In genomic region chr6:37987559-37987958, GRCh38 we compare ENCODE assay signal across 23 cellular contexts.
DNase-seq lines count a peak whose midpoint lies in the region; ATAC-seq and TF ChIP-seq lines count a peak whose summit lies in the region.
"Had no signal": no experiment of that assay in that cellular context is flagged by ENCODE, and none has a peak within 500 bp of the region (broad histone marks: within the 10 kb centered on the region; RNA-seq: fewer than 3 reads in every experiment).

No MANE protein-coding gene starts in this region.

- intact Hi-C loops in activated naive CD4-positive, alpha-beta T cell treated with anti-CD3 and anti-CD28 coated beads for 36 hours (cut with micrococcal nuclease), result no loop called here
- intact Hi-C loops in activated T-helper 2 cell treated with anti-CD3 and anti-CD28 coated beads, Interferon-gamma antibody, Interleukin-2, Interleukin-4, amounts not matched to agents 10 μg/mL and 5 μg/mL and 100 μg/mL, durations not matched to agents 14 hours and 24 hours and 36 hours (cut with micrococcal nuclease), result loop anchor here (2.0 to 10.0 kb wide), 3 partner anchors 53 to 170 kb away; partner anchors contain the start of gene ZFAND3
- intact Hi-C loops in thyroid gland (cut with DNase I), result no loop called here
- intact Hi-C loops in sigmoid colon (cut with DNase I), result no loop called here

- no peak overlapping the region for H4K91ac ChIP-seq in mesenchymal stem cell (ENCODE audit: low read length)

- no peak for ATAC-seq in GM21390 (IDR thresholded peaks at IDR 0.05; ENCODE audit: unreplicated experiment)
- ATAC-seq: left ventricle myocardium superior, psoas muscle, upper lobe of right lung had no signal

- CTCF ChIA-PET in activated naive CD4-positive, alpha-beta T cell treated with anti-CD3 and anti-CD28 coated beads for 36 hours (lab: Charles Lee), result no interaction called here

- no peak for DNase-seq in activated naive CD4-positive, alpha-beta T cell treated with anti-CD3 and anti-CD28 coated beads for 36 hours
- DNase-seq in activated T-helper 2 cell treated with anti-CD3 and anti-CD28 coated beads, Interferon-gamma antibody, Interleukin-2, Interleukin-4, amounts not matched to agents 10 μg/mL and 5 μg/mL and 100 μg/mL, durations not matched to agents 14 hours and 24 hours and 36 hours (ENCODE audit: low spot score), result no peak
- DNase-seq in mesenchymal stem cell, result no peak
- peak; percentile 44 to 48 for DNase-seq in thyroid gland
- no peak for DNase-seq in sigmoid colon
- DNase-seq in UCSD-AML1 (lab: John Stamatoyannopoulos, UW; ENCODE audit: unreplicated experiment), result no peak
- DNase-seq: activated B cell treated with CpG ODN at 0.5 μM for 24 hours; activated CD4-positive, alpha-beta memory T cell treated with anti-CD3 and anti-CD28 coated beads, Interleukin-2, amount 10 ng/mL, durations not matched to agents 7 days and 5 days; activated T-cell treated with anti-CD3 and anti-CD28 coated beads, Interleukin-2, amount 50 U/mL, for 4 hours; left ventricle myocardium superior; NCI-H1417 treated with DMSO at 0.1 percent for 48 hours; NCI-H524 treated with DMSO at 0.1 percent for 48 hours; psoas muscle; stomach; upper lobe of right lung had no signal

- H2BK120ac ChIP-seq in mesenchymal stem cell (ENCODE audit: low read depth, low read length), result no peak overlapping the region

- H3K36me3 Mint-ChIP-seq in activated naive CD4-positive, alpha-beta T cell treated with anti-CD3 and anti-CD28 coated beads, Interleukin-2, amount 50 U/mL, for 24 hours, result peaks cover 2% of the 10 kb centered on the region
- H3K36me3 Mint-ChIP-seq in activated naive CD4-positive, alpha-beta T cell treated with anti-CD3 and anti-CD28 coated beads for 36 hours (ENCODE audit: low read depth), result no peaks in the 10 kb centered on the region
- H3K36me3 Mint-ChIP-seq in activated T-helper 2 cell treated with anti-CD3 and anti-CD28 coated beads, Interferon-gamma antibody, Interleukin-2, Interleukin-4, amounts not matched to agents 10 μg/mL and 5 μg/mL and 100 μg/mL, durations not matched to agents 14 hours and 24 hours and 36 hours (ENCODE audit: low read depth), result no peaks in the 10 kb centered on the region
- H3K36me3 Mint-ChIP-seq: activated naive CD4-positive, alpha-beta T cell treated with anti-CD3 and anti-CD28 coated beads, Interleukin-2, amount 50 U/mL, for 72 hours; IgD-negative memory B cell had no signal

- H3K18ac ChIP-seq in mesenchymal stem cell (ENCODE audit: low read depth in 1 of 2, low read length in 2 of 2), result no peak overlapping the region

- H3K23ac ChIP-seq in mesenchymal stem cell (ENCODE audit: low read length in 2 of 2), result no peak overlapping the region

- TF ChIP-seq CTCF in thyroid gland (IDR thresholded peaks at IDR 0.05), result no peak
- no peak for TF ChIP-seq CTCF in sigmoid colon (IDR thresholded peaks at IDR 0.05)

- peak overlapping the region; percentile 65 for H3K9ac ChIP-seq in mesenchymal stem cell (ENCODE audit: low read length)

- H2AFZ ChIP-seq in mesenchymal stem cell (ENCODE audit: low read depth, low read length), result no peak overlapping the region

- no peak overlapping the region for H3K4ac ChIP-seq in mesenchymal stem cell (ENCODE audit: low read depth in 1 of 2, low read length in 2 of 2)

- no peak overlapping the region for H4K8ac ChIP-seq in mesenchymal stem cell (ENCODE audit: low read length)

- no peak overlapping the region for H2BK15ac ChIP-seq in mesenchymal stem cell (ENCODE audit: low read depth, poor library complexity, severe bottlenecking)

- H3K14ac ChIP-seq in mesenchymal stem cell (ENCODE audit: low read length in 2 of 2), result no peak overlapping the region

- H3K27me3 ChIP-seq in mesenchymal stem cell (ENCODE audit: control insufficient read depth in 1 of 2, insufficient read depth in 1 of 2, low read length in 2 of 2) (no peaks in the 10 kb centered on the region), thyroid gland (no peaks in the 10 kb centered on the region), sigmoid colon (no peaks in the 10 kb centered on the region)
- H3K27me3 ChIP-seq: stomach, upper lobe of right lung had no signal

- peak overlapping the region; percentile 52 for H3K27ac Mint-ChIP-seq in activated naive CD4-positive, alpha-beta T cell treated with anti-CD3 and anti-CD28 coated beads, Interleukin-2, amount 50 U/mL, for 24 hours
- no peak overlapping the region for H3K27ac Mint-ChIP-seq in activated naive CD4-positive, alpha-beta T cell treated with anti-CD3 and anti-CD28 coated beads for 36 hours
- H3K27ac Mint-ChIP-seq in activated T-helper 2 cell treated with anti-CD3 and anti-CD28 coated beads, Interferon-gamma antibody, Interleukin-2, Interleukin-4, amounts not matched to agents 10 μg/mL and 5 μg/mL and 100 μg/mL, durations not matched to agents 14 hours and 24 hours and 36 hours, result peak overlapping the region; percentile 9
- H3K27ac Mint-ChIP-seq: activated B cell treated with CpG ODN at 0.5 μM for 24 hours; activated CD4-positive, alpha-beta memory T cell treated with anti-CD3 and anti-CD28 coated beads, Interleukin-2, amount 10 ng/mL, durations not matched to agents 7 days and 5 days had no signal

- H3K4me2 ChIP-seq in mesenchymal stem cell (ENCODE audit: low read length, poor library complexity, severe bottlenecking), result no peak overlapping the region

- H3K4me1 ChIP-seq in mesenchymal stem cell (ENCODE audit: control insufficient read depth, insufficient read depth, low read depth, low read length) (peaks cover 11% of the 10 kb centered on the region), thyroid gland (peaks cover 74 to 89% of the 10 kb centered on the region in 2 donors), sigmoid colon (peaks cover 0 to 80% (median 64%) of the 10 kb centered on the region in 4 donors)

- no peak overlapping the region for H2BK5ac ChIP-seq in mesenchymal stem cell (ENCODE audit: low read depth, low read length, poor library complexity, severe bottlenecking)

- H3K79me1 ChIP-seq in mesenchymal stem cell (replicated peaks; ENCODE audit: low read length, poor library complexity, severe bottlenecking), result peaks cover 4% of the 10 kb centered on the region

- H3K4me3 ChIP-seq in mesenchymal stem cell (ENCODE audit: insufficient read depth in 1 of 2, low read depth in 1 of 2, low read length in 2 of 2) (no peak overlapping the region), thyroid gland (replicated peaks in 1 of 3) (no peak overlapping the region), sigmoid colon (no peak overlapping the region)
- H3K4me3 ChIP-seq: psoas muscle, stomach, upper lobe of right lung had no signal

- TF ChIP-seq EP300 in sigmoid colon (IDR thresholded peaks at IDR 0.05), result no peak

- no CpG with 5 or more reads among the region's 2 CpGs for WGBS in mesenchymal stem cell
- WGBS in thyroid gland, 2 donors, result 35 to 54% methylated on average over 2 of the region's 2 CpGs
- 95 to 98% methylated on average over 2 of the region's 2 CpGs for WGBS in sigmoid colon, 2 donors

- peaks cover 80% of the 10 kb centered on the region for H3K4me1 Mint-ChIP-seq in activated naive CD4-positive, alpha-beta T cell treated with anti-CD3 and anti-CD28 coated beads, Interleukin-2, amount 50 U/mL, for 24 hours
- peaks cover 61% of the 10 kb centered on the region for H3K4me1 Mint-ChIP-seq in activated naive CD4-positive, alpha-beta T cell treated with anti-CD3 and anti-CD28 coated beads for 36 hours (ENCODE audit: low read depth)
- H3K4me1 Mint-ChIP-seq in activated T-helper 2 cell treated with anti-CD3 and anti-CD28 coated beads, Interferon-gamma antibody, Interleukin-2, Interleukin-4, amounts not matched to agents 10 μg/mL and 5 μg/mL and 100 μg/mL, durations not matched to agents 14 hours and 24 hours and 36 hours (ENCODE audit: low read depth), result peaks cover 42% of the 10 kb centered on the region

- TF ChIP-seq POLR2A in thyroid gland (IDR thresholded peaks at IDR 0.05) (no peak), sigmoid colon (IDR thresholded peaks at IDR 0.05) (no peak)

- no peaks in the 10 kb centered on the region for H3K36me3 ChIP-seq in mesenchymal stem cell (ENCODE audit: control insufficient read depth in 1 of 2, insufficient read depth in 2 of 2, low read depth in 1 of 2, low read length in 2 of 2)
- H3K36me3 ChIP-seq in thyroid gland, result no peaks in the 10 kb centered on the region
- H3K36me3 ChIP-seq in sigmoid colon, result no peaks in the 10 kb centered on the region
- H3K36me3 ChIP-seq: stomach, upper lobe of right lung had no signal

- no peak overlapping the region for H2AK5ac ChIP-seq in mesenchymal stem cell (ENCODE audit: low read length, severe bottlenecking)

- H3K9me3 ChIP-seq in mesenchymal stem cell (ENCODE audit: control insufficient read depth, low read length) (no peaks in the 10 kb centered on the region), thyroid gland (no peaks in the 10 kb centered on the region), sigmoid colon (no peaks in the 10 kb centered on the region)
- H3K9me3 ChIP-seq: psoas muscle, stomach, upper lobe of right lung had no signal

- H3K27ac ChIP-seq in mesenchymal stem cell (ENCODE audit: low read length, poor library complexity, severe bottlenecking), result peak overlapping the region; percentile 1
- H3K27ac ChIP-seq in thyroid gland, result peak overlapping the region; percentile 28 to 83 (median 78)
- H3K27ac ChIP-seq in sigmoid colon, result no peak overlapping the region
- H3K27ac ChIP-seq: epithelial cell of prostate, HL-60, RWPE1, stomach, upper lobe of right lung had no signal

- peaks cover 3% of the 10 kb centered on the region for H3K9me3 Mint-ChIP-seq in activated naive CD4-positive, alpha-beta T cell treated with anti-CD3 and anti-CD28 coated beads, Interleukin-2, amount 50 U/mL, for 24 hours
- H3K9me3 Mint-ChIP-seq in activated naive CD4-positive, alpha-beta T cell treated with anti-CD3 and anti-CD28 coated beads for 36 hours, result no peaks in the 10 kb centered on the region
- H3K9me3 Mint-ChIP-seq in activated T-helper 2 cell treated with anti-CD3 and anti-CD28 coated beads, Interferon-gamma antibody, Interleukin-2, Interleukin-4, amounts not matched to agents 10 μg/mL and 5 μg/mL and 100 μg/mL, durations not matched to agents 14 hours and 24 hours and 36 hours, result no peaks in the 10 kb centered on the region
- H3K9me3 Mint-ChIP-seq: activated B cell treated with CpG ODN at 0.5 μM for 24 hours; activated CD4-positive, alpha-beta memory T cell treated with anti-CD3 and anti-CD28 coated beads, Interleukin-2, amount 10 ng/mL, durations not matched to agents 7 days and 5 days; activated naive CD4-positive, alpha-beta T cell treated with anti-CD3 and anti-CD28 coated beads, Interleukin-2, amount 50 U/mL, for 72 hours; activated T-cell treated with anti-CD3 and anti-CD28 coated beads, Interleukin-2, amount 50 U/mL, for 4 hours; IgD-negative memory B cell; neural crest cell had no signal

- peak overlapping the region; percentile 55 for H3K4me3 Mint-ChIP-seq in activated naive CD4-positive, alpha-beta T cell treated with anti-CD3 and anti-CD28 coated beads, Interleukin-2, amount 50 U/mL, for 24 hours
- H3K4me3 Mint-ChIP-seq in activated naive CD4-positive, alpha-beta T cell treated with anti-CD3 and anti-CD28 coated beads for 36 hours, result no peak overlapping the region
- no peak overlapping the region for H3K4me3 Mint-ChIP-seq in activated T-helper 2 cell treated with anti-CD3 and anti-CD28 coated beads, Interferon-gamma antibody, Interleukin-2, Interleukin-4, amounts not matched to agents 10 μg/mL and 5 μg/mL and 100 μg/mL, durations not matched to agents 14 hours and 24 hours and 36 hours (ENCODE audit: low read depth)
- H3K4me3 Mint-ChIP-seq: activated B cell treated with CpG ODN at 0.5 μM for 24 hours; activated CD4-positive, alpha-beta memory T cell treated with anti-CD3 and anti-CD28 coated beads, Interleukin-2, amount 10 ng/mL, durations not matched to agents 7 days and 5 days; activated T-cell treated with anti-CD3 and anti-CD28 coated beads, Interleukin-2, amount 50 U/mL, for 4 hours; IgD-negative memory B cell; neural crest cell had no signal

- H3K27me3 Mint-ChIP-seq in activated naive CD4-positive, alpha-beta T cell treated with anti-CD3 and anti-CD28 coated beads, Interleukin-2, amount 50 U/mL, for 24 hours, result no peaks in the 10 kb centered on the region
- H3K27me3 Mint-ChIP-seq in activated naive CD4-positive, alpha-beta T cell treated with anti-CD3 and anti-CD28 coated beads for 36 hours (ENCODE audit: low read depth), result no peaks in the 10 kb centered on the region
- H3K27me3 Mint-ChIP-seq in activated T-helper 2 cell treated with anti-CD3 and anti-CD28 coated beads, Interferon-gamma antibody, Interleukin-2, Interleukin-4, amounts not matched to agents 10 μg/mL and 5 μg/mL and 100 μg/mL, durations not matched to agents 14 hours and 24 hours and 36 hours (ENCODE audit: low read depth), result no peaks in the 10 kb centered on the region
- H3K27me3 Mint-ChIP-seq: activated B cell treated with CpG ODN at 0.5 μM for 24 hours; activated CD4-positive, alpha-beta memory T cell treated with anti-CD3 and anti-CD28 coated beads, Interleukin-2, amount 10 ng/mL, durations not matched to agents 7 days and 5 days; IgD-negative memory B cell had no signal

- no peak overlapping the region for H2BK12ac ChIP-seq in mesenchymal stem cell (ENCODE audit: low read length in 2 of 2)

Comparison
In these comparisons a context has a peak if more than half of its experiments do, and no peak if none do; other contexts are left out.
1. DNase-seq: peak in thyroid gland (2 of 2); none in activated naive CD4-positive, alpha-beta T cell treated with anti-CD3 and anti-CD28 coated beads for 36 hours (single experiment), activated T-helper 2 cell treated with anti-CD3 and anti-CD28 coated beads, Interferon-gamma antibody, Interleukin-2, Interleukin-4, amounts not matched to agents 10 μg/mL and 5 μg/mL and 100 μg/mL, durations not matched to agents 14 hours and 24 hours and 36 hours (single experiment), mesenchymal stem cell (single experiment), sigmoid colon (single experiment) and UCSD-AML1 (single experiment).
2. H3K27ac ChIP-seq: peak in mesenchymal stem cell (single experiment) and thyroid gland (3 of 3); none in sigmoid colon (0 of 4).